In genomic region chr10:29132821-29133156, GRCh38 we compare ENCODE assay signal across 1 cellular context.
TF ChIP-seq lines count a peak whose summit lies in the region.

No MANE protein-coding gene starts in this region.

TF ChIP-seq in GM23338, 12 proteins besides CTCF, POLR2A, EP300 and RAD21 (continued from another document):
- TF ChIP-seq ZNF462 (CRISPR knock-in tag; IDR thresholded peaks at IDR 0.05) = no peak
- TF ChIP-seq NANOG (IDR thresholded peaks at IDR 0.05; ENCODE audit: borderline replicate concordance) = no peak
- no peak for TF ChIP-seq ETS1 (IDR thresholded peaks at IDR 0.05)
- TF ChIP-seq EZH2phosphoT487 (IDR thresholded peaks at IDR 0.05; ENCODE audit: unreplicated experiment) = no peak
- no peak for TF ChIP-seq REST (IDR thresholded peaks at IDR 0.05; ENCODE audit: unreplicated experiment)
- no peak for TF ChIP-seq ZNF331 (CRISPR knock-in tag; IDR thresholded peaks at IDR 0.05; ENCODE audit: low read depth)
- TF ChIP-seq CREB1 (CRISPR knock-in tag; IDR thresholded peaks at IDR 0.05; ENCODE audit: low read depth) = no peak
